In genomic region chr12:50086148-50086547, GRCh38 we compare ENCODE assay signal across 8 cellular contexts. TPM values are rescaled to one million over a fixed set of nuclear protein-coding genes. Genes with fewer than 3 reads are reported as not detected.
DNase-seq lines count a peak whose midpoint lies in the region; ATAC-seq and TF ChIP-seq lines count a peak whose summit lies in the region.

No MANE protein-coding gene starts in this region.

- peaks cover 30% of the 10 kb centered on the region for H3K4me1 Mint-ChIP-seq in activated naive CD4-positive, alpha-beta T cell treated with anti-CD3 and anti-CD28 coated beads, Interleukin-2, amount 10 ng/mL, durations not matched to agents 7 days and 5 days

- ATAC-seq in lower lobe of right lung (no peak), upper lobe of right lung (no peak)

- peaks cover 19% of the 10 kb centered on the region for H3K36me3 Mint-ChIP-seq in activated naive CD4-positive, alpha-beta T cell treated with anti-CD3 and anti-CD28 coated beads, Interleukin-2, amount 10 ng/mL, durations not matched to agents 7 days and 5 days

- H3K36me3 ChIP-seq in lower lobe of right lung (peaks cover 47% of the 10 kb centered on the region), upper lobe of right lung (peaks cover 47% of the 10 kb centered on the region)

- H3K4me1 ChIP-seq in lower lobe of right lung (peaks cover 13% of the 10 kb centered on the region), upper lobe of right lung (peaks cover 8% of the 10 kb centered on the region)

- in situ Hi-C loops in astrocyte of the cerebellum (cut with HindIII; ENCODE audit: low sequenced_read_pairs) = no loop called here

- peak overlapping the region; percentile 92 for H3K4me3 Mint-ChIP-seq in activated naive CD4-positive, alpha-beta T cell treated with anti-CD3 and anti-CD28 coated beads, Interleukin-2, amount 10 ng/mL, durations not matched to agents 7 days and 5 days

- CTCF ChIA-PET in activated naive CD4-positive, alpha-beta T cell treated with anti-CD3 and anti-CD28 coated beads, Interleukin-2, amount 10 ng/mL, durations not matched to agents 7 days and 5 days (lab: Charles Lee) = interaction anchor here (0.8 to 5.6 kb wide), 7 partner anchors 12 to 309 kb away, joined by 3 to 40 read pairs (median 8); partner anchors contain the start of genes CERS5 and COX14

- peak overlapping the region; percentile 55 for H3K4me3 ChIP-seq in astrocyte of the cerebellum (ENCODE audit: low read depth, low read length)
- H3K4me3 ChIP-seq in lower lobe of right lung = peak overlapping the region; percentile 69
- peak overlapping the region; percentile 61 for H3K4me3 ChIP-seq in upper lobe of right lung

- DNase-seq in activated naive CD4-positive, alpha-beta T cell treated with anti-CD3 and anti-CD28 coated beads, Interleukin-2, amount 10 ng/mL, durations not matched to agents 7 days and 5 days = peak; percentile 30
- DNase-seq in activated naive CD4-positive, alpha-beta T cell treated with anti-CD3 and anti-CD28 coated beads, Interleukin-2, amount 50 U/mL, for 16 hours = no peak
- no peak for DNase-seq in astrocyte of the cerebellum (ENCODE audit: low read depth)
- no peak for DNase-seq in lower lobe of right lung
- DNase-seq in upper lobe of right lung = no peak
- DNase-seq in nucleus accumbens (lab: John Stamatoyannopoulos, UW) = no peak
- DNase-seq in SIG-M5 treated with dmso at 0.1 percent for 504 hours (lab: John Stamatoyannopoulos, UW; ENCODE audit: unreplicated experiment) = no peak
- no peak for DNase-seq in activated CD4-positive, alpha-beta T cell treated with anti-CD3 and anti-CD28 coated beads for 48 hours

- H3K9me3 ChIP-seq in lower lobe of right lung (no peaks in the 10 kb centered on the region), upper lobe of right lung (no peaks in the 10 kb centered on the region)

- intact Hi-C loops in lower lobe of right lung (cut with DNase I) (no loop called here), upper lobe of right lung (cut with DNase I) (no loop called here)

- TF ChIP-seq CTCF in astrocyte of the cerebellum (IDR thresholded peaks at IDR 0.05; ENCODE audit: low read depth, low read length, missing control alignments) = no peak
- no peak for TF ChIP-seq CTCF in lower lobe of right lung (IDR thresholded peaks at IDR 0.05)
- no peak for TF ChIP-seq CTCF in upper lobe of right lung (IDR thresholded peaks at IDR 0.05)

- peak overlapping the region; percentile 86 for H3K27ac Mint-ChIP-seq in activated naive CD4-positive, alpha-beta T cell treated with anti-CD3 and anti-CD28 coated beads, Interleukin-2, amount 10 ng/mL, durations not matched to agents 7 days and 5 days

- H3K27ac ChIP-seq in lower lobe of right lung = peak overlapping the region; percentile 94
- H3K27ac ChIP-seq in upper lobe of right lung = peak overlapping the region; percentile 90

- H3K9me3 Mint-ChIP-seq in activated naive CD4-positive, alpha-beta T cell treated with anti-CD3 and anti-CD28 coated beads, Interleukin-2, amount 10 ng/mL, durations not matched to agents 7 days and 5 days = no peaks in the 10 kb centered on the region

- H3K27me3 ChIP-seq in lower lobe of right lung (ENCODE audit: low read depth) = no peaks in the 10 kb centered on the region
- no peaks in the 10 kb centered on the region for H3K27me3 ChIP-seq in upper lobe of right lung

- H3K27me3 Mint-ChIP-seq in activated naive CD4-positive, alpha-beta T cell treated with anti-CD3 and anti-CD28 coated beads, Interleukin-2, amount 10 ng/mL, durations not matched to agents 7 days and 5 days = peaks cover 6% of the 10 kb centered on the region

RNA-seq across cellular contexts. Expression of gene SMARCD1, which starts 1.0 kb away (rescaled TPM):
- total RNA-seq in lower lobe of right lung (44.2 TPM), upper lobe of right lung (44.0 TPM)

RNA-seq across cellular contexts. Expression of gene GPD1, which starts 17.7 kb away (rescaled TPM):
- 67.0 TPM for total RNA-seq in lower lobe of right lung
- total RNA-seq in upper lobe of right lung = 32.9 TPM

RNA-seq across cellular contexts. Expression of gene COX14, which starts 25.9 kb away (rescaled TPM):
- total RNA-seq in lower lobe of right lung = 68.0 TPM
- 68.5 TPM for total RNA-seq in upper lobe of right lung

RNA-seq across cellular contexts. Expression of gene ASIC1, which starts 28.8 kb away (rescaled TPM):
- total RNA-seq in lower lobe of right lung (1.6 TPM), upper lobe of right lung (0.35 TPM)
